Comparison of ENCODE assay signal across 15 cellular contexts in genomic region chr2:71615769-71616730, GRCh38.
DNase-seq lines count a peak whose midpoint lies in the region; ATAC-seq, FAIRE-seq and TF ChIP-seq lines count a peak whose summit lies in the region.
"Had no signal": no experiment of that assay in that cellular context is flagged by ENCODE, and none has a peak within 500 bp of the region (broad histone marks: within the 10 kb centered on the region; RNA-seq: fewer than 3 reads in every experiment).

No MANE protein-coding gene starts in this region.

- H3K9me3 ChIP-seq in adipocyte (ENCODE audit: control insufficient read depth, low read length) (no peaks in the 10 kb centered on the region), kidney (ENCODE audit: control insufficient read depth in 1 of 2, low read length in 2 of 2) (no peaks in the 10 kb centered on the region), A673 (ENCODE audit: low read depth, low read length, poor library complexity, severe bottlenecking) (no peaks in the 10 kb centered on the region)

- peak; percentile 2 for DNase-seq in AG08396 (ENCODE audit: low spot score)
- DNase-seq in adipocyte (ENCODE audit: low read depth), result no peak
- DNase-seq in kidney, result peak; percentile 61
- peak; percentile 40 for DNase-seq in sciatic nerve (ENCODE audit: low spot score)
- no peak for DNase-seq in A673 (ENCODE audit: low spot score)
- DNase-seq in RWPE1 (ENCODE audit: low spot score), result no peak
- no peak for DNase-seq in cerebellar cortex (ENCODE audit: low spot score)
- DNase-seq: activated gamma-delta T cell, Calu3, NCI-H1930, NCI-H748 treated with DMSO at 0.1 percent for 48 hours, nephron progenitor cell, T-helper 2 cell had no signal

- H3K27me3 ChIP-seq in adipocyte (replicated peaks; ENCODE audit: control insufficient read depth, insufficient read depth, low read length), result peaks cover 11% of the 10 kb centered on the region
- no peaks in the 10 kb centered on the region for H3K27me3 ChIP-seq in A673 (replicated peaks; ENCODE audit: insufficient read depth, low read depth, low read length, poor library complexity)

- no peak overlapping the region for H3K4me3 ChIP-seq in adipocyte (ENCODE audit: low read length)
- H3K4me3 ChIP-seq in kidney (ENCODE audit: low read length in 2 of 2), result no peak overlapping the region
- H3K4me3 ChIP-seq in A673 (ENCODE audit: low read depth, low read length, poor library complexity, severe bottlenecking), result no peak overlapping the region

- H3K36me3 ChIP-seq in adipocyte (ENCODE audit: control insufficient read depth, insufficient read depth, low read length, severe bottlenecking), result no peaks in the 10 kb centered on the region
- no peaks in the 10 kb centered on the region for H3K36me3 ChIP-seq in kidney (ENCODE audit: control insufficient read depth in 1 of 2, insufficient read depth in 2 of 2, low read length in 2 of 2)
- H3K36me3 ChIP-seq in A673 (ENCODE audit: insufficient read depth, low read length, poor library complexity, severe bottlenecking), result no peaks in the 10 kb centered on the region

- TF ChIP-seq CTCF in kidney (IDR thresholded peaks at IDR 0.05; ENCODE audit: borderline replicate concordance, extremely low read depth, insufficient read depth) (no peak), A673 (conservative IDR thresholded peaks at IDR 0.05; ENCODE audit: low read depth, low read length) (no peak), RWPE1 (conservative IDR thresholded peaks at IDR 0.05; ENCODE audit: low read depth) (no peak)

- ATAC-seq in sciatic nerve (no peak), HG03354 (IDR thresholded peaks at IDR 0.05; ENCODE audit: poor library complexity, severe bottlenecking, unreplicated experiment) (no peak)
- ATAC-seq: HCT116 had no signal

- H3K4me1 ChIP-seq in adipocyte (ENCODE audit: control insufficient read depth, insufficient read depth, low read length) (peaks cover 15% of the 10 kb centered on the region), kidney (ENCODE audit: control insufficient read depth in 1 of 2, insufficient read depth in 1 of 2, low read depth in 1 of 2, low read length in 2 of 2) (peaks cover 0 to 12% of the 10 kb centered on the region in 2 donors), A673 (ENCODE audit: insufficient read depth, low read length, poor library complexity, severe bottlenecking) (no peaks in the 10 kb centered on the region)

- POLR2A ChIA-PET in A673 (lab: Charles Lee; ENCODE audit: low non-redundant PET), result no interaction called here
- POLR2A ChIA-PET in RWPE1 (lab: Yijun Ruan, JAX; ENCODE audit: low non-redundant PET), result no interaction called here

- FAIRE-seq in kidney (lab: Jason Lieb, UNC), result no peak

- CTCF ChIA-PET in A673 (lab: Charles Lee), result no interaction called here
- CTCF ChIA-PET in RWPE1 (lab: Yijun Ruan, JAX), result interaction anchor here (0.6 kb wide), 1 partner anchor 122 kb away, joined by 3 read pairs; no protein-coding TSS in a partner anchor

- intact Hi-C loops in kidney (cut with DNase I), result no loop called here
- intact Hi-C loops in sciatic nerve (cut with DNase I), result no loop called here
- intact Hi-C loops in A673 (cut with micrococcal nuclease; ENCODE audit: unreplicated experiment), result loop anchor here (10.0 kb wide), 1 partner anchor 529 kb away; the partner anchor contains the start of gene CYP26B1

- BruUV-seq in A673 (replicated peaks; lab: Mats Ljungman, UMichigan), result no TSS peak

- peak overlapping the region; percentile 59 for H3K9ac ChIP-seq in adipocyte (ENCODE audit: low read length)
- H3K9ac ChIP-seq in kidney (ENCODE audit: low read length in 2 of 2), result no peak overlapping the region

- H3K27ac ChIP-seq in kidney (ENCODE audit: low read depth in 2 of 2, low read length in 2 of 2), result no peak overlapping the region
- no peak overlapping the region for H3K27ac ChIP-seq in A673 (ENCODE audit: low read depth, low read length, poor library complexity, severe bottlenecking)
- no peak overlapping the region for H3K27ac ChIP-seq in RWPE1

Comparison
In these comparisons a context has a peak if more than half of its experiments do, and no peak if none do; other contexts are left out.
1. DNase-seq: peak in AG08396 (single experiment), kidney (single experiment) and sciatic nerve (single experiment); none in adipocyte (single experiment), A673 (single experiment), RWPE1 (single experiment) and cerebellar cortex (single experiment).